ENCODE assay signal across 24 cellular contexts in genomic region chr2:121052023-121052422, GRCh38.
"Had no signal": no experiment of that assay in that cellular context is flagged by ENCODE, and none has a peak within 500 bp of the region (broad histone marks: within the 10 kb centered on the region; RNA-seq: fewer than 3 reads in every experiment).

No MANE protein-coding gene starts in this region.

- DNase-seq: activated B cell treated with CpG ODN at 0.5 μM for 24 hours; activated CD4-positive, alpha-beta memory T cell treated with anti-CD3 and anti-CD28 coated beads, Interleukin-2, amount 10 ng/mL, durations not matched to agents 7 days and 5 days; activated CD4-positive, alpha-beta T cell treated with anti-CD3 and anti-CD28 coated beads for 48 hours; activated naive CD4-positive, alpha-beta T cell treated with anti-CD3 and anti-CD28 coated beads for 36 hours; activated naive CD8-positive, alpha-beta T cell treated with anti-CD3 and anti-CD28 coated beads, Interleukin-2, amount 50 U/mL, for 24 hours; activated T-cell treated with anti-CD3 and anti-CD28 coated beads, Interleukin-2, amount 50 U/mL, for 24 hours; effector CD8-positive, alpha-beta T cell; hypothalamus; kidney; SK-N-SH; stimulated activated CD4-positive, alpha-beta T cell treated with anti-CD3 and anti-CD28 coated beads, Interleukin-12 subunit alpha, Interleukin-12 subunit beta, amount 100 ng/mL, for 4 hours; stimulated activated CD4-positive, alpha-beta T cell treated with anti-CD3 and anti-CD28 coated beads, Interleukin-1b, Interleukin-23, amount 100 ng/mL, for 48 hours; T-helper 1 cell; T-helper 9 cell; transverse colon had no signal

- H3K9me3 ChIP-seq: ascending aorta, neutrophil, SK-N-SH, suprapubic skin, transverse colon, vagina had no signal

- H3K27me3 Mint-ChIP-seq: activated CD4-positive, alpha-beta memory T cell treated with anti-CD3 and anti-CD28 coated beads, Interleukin-2, amount 10 ng/mL, durations not matched to agents 7 days and 5 days; stimulated activated naive CD8-positive, alpha-beta T cell treated with anti-CD3 and anti-CD28 coated beads, Interleukin-15, Interleukin-2, amounts not matched to agents 100 ng/mL and 50 ng/mL, for 24 hours had no signal

- H3K36me3 ChIP-seq: ascending aorta, neutrophil, suprapubic skin, transverse colon, vagina had no signal

- H3K27ac Mint-ChIP-seq: activated B cell treated with CpG ODN at 0.5 μM for 24 hours; activated CD4-positive, alpha-beta memory T cell treated with anti-CD3 and anti-CD28 coated beads, Interleukin-2, amount 10 ng/mL, durations not matched to agents 7 days and 5 days; activated naive CD4-positive, alpha-beta T cell treated with anti-CD3 and anti-CD28 coated beads for 36 hours; activated naive CD8-positive, alpha-beta T cell treated with anti-CD3 and anti-CD28 coated beads, Interleukin-2, amount 50 U/mL, for 24 hours; activated T-cell treated with anti-CD3 and anti-CD28 coated beads, Interleukin-2, amount 50 U/mL, for 24 hours; activated T-helper 2 cell treated with anti-CD3 and anti-CD28 coated beads, Interferon-gamma antibody, Interleukin-2, Interleukin-4, amounts not matched to agents 10 μg/mL and 5 μg/mL and 100 μg/mL, durations not matched to agents 14 hours and 24 hours and 36 hours; natural killer cell treated with Interleukin-12 subunit alpha and Interleukin-12 subunit beta and Interleukin-15 and Interleukin-18, amount 100 ng/mL, for 72 hours; stimulated activated naive CD8-positive, alpha-beta T cell treated with anti-CD3 and anti-CD28 coated beads, Interleukin-15, Interleukin-2, amounts not matched to agents 100 ng/mL and 50 ng/mL, for 24 hours had no signal

- H3K27ac ChIP-seq: ascending aorta, neutrophil, suprapubic skin, transverse colon, vagina had no signal

- FAIRE-seq: kidney had no signal

- H3K4me1 Mint-ChIP-seq: activated B cell treated with CpG ODN at 0.5 μM for 24 hours; activated CD4-positive, alpha-beta memory T cell treated with anti-CD3 and anti-CD28 coated beads, Interleukin-2, amount 10 ng/mL, durations not matched to agents 7 days and 5 days; activated naive CD8-positive, alpha-beta T cell treated with anti-CD3 and anti-CD28 coated beads, Interleukin-2, amount 50 U/mL, for 24 hours had no signal

- ATAC-seq: activated naive CD8-positive, alpha-beta T cell treated with anti-CD3 and anti-CD28 coated beads, Interleukin-2, amount 50 U/mL, for 24 hours; esophagus mucosa had no signal

- H3K9me3 Mint-ChIP-seq: activated B cell treated with CpG ODN at 0.5 μM for 24 hours; activated CD4-positive, alpha-beta memory T cell treated with anti-CD3 and anti-CD28 coated beads, Interleukin-2, amount 10 ng/mL, durations not matched to agents 7 days and 5 days; activated naive CD4-positive, alpha-beta T cell treated with anti-CD3 and anti-CD28 coated beads for 36 hours; activated naive CD8-positive, alpha-beta T cell treated with anti-CD3 and anti-CD28 coated beads, Interleukin-2, amount 50 U/mL, for 24 hours; activated T-cell treated with anti-CD3 and anti-CD28 coated beads, Interleukin-2, amount 50 U/mL, for 24 hours; activated T-helper 2 cell treated with anti-CD3 and anti-CD28 coated beads, Interferon-gamma antibody, Interleukin-2, Interleukin-4, amounts not matched to agents 10 μg/mL and 5 μg/mL and 100 μg/mL, durations not matched to agents 14 hours and 24 hours and 36 hours; natural killer cell treated with Interleukin-12 subunit alpha and Interleukin-12 subunit beta and Interleukin-15 and Interleukin-18, amount 100 ng/mL, for 72 hours had no signal

- H3K4me3 Mint-ChIP-seq: activated B cell treated with CpG ODN at 0.5 μM for 24 hours; activated CD4-positive, alpha-beta memory T cell treated with anti-CD3 and anti-CD28 coated beads, Interleukin-2, amount 10 ng/mL, durations not matched to agents 7 days and 5 days; activated naive CD4-positive, alpha-beta T cell treated with anti-CD3 and anti-CD28 coated beads for 36 hours; activated naive CD8-positive, alpha-beta T cell treated with anti-CD3 and anti-CD28 coated beads, Interleukin-2, amount 50 U/mL, for 24 hours; activated T-cell treated with anti-CD3 and anti-CD28 coated beads, Interleukin-2, amount 50 U/mL, for 24 hours; mesothelial cell of epicardium; natural killer cell treated with Interleukin-12 subunit alpha and Interleukin-12 subunit beta and Interleukin-15 and Interleukin-18, amount 100 ng/mL, for 72 hours; stimulated activated naive CD8-positive, alpha-beta T cell treated with anti-CD3 and anti-CD28 coated beads, Interleukin-15, Interleukin-2, amounts not matched to agents 100 ng/mL and 50 ng/mL, for 24 hours had no signal

- H3K4me3 ChIP-seq: ascending aorta, suprapubic skin, transverse colon, vagina had no signal

- H3K4me1 ChIP-seq: suprapubic skin, transverse colon, vagina had no signal

- H3K36me3 Mint-ChIP-seq: mesothelial cell of epicardium; natural killer cell treated with Interleukin-12 subunit alpha and Interleukin-12 subunit beta and Interleukin-15 and Interleukin-18, amount 100 ng/mL, for 72 hours had no signal

- H3K27me3 ChIP-seq: ascending aorta, neutrophil, suprapubic skin, transverse colon, vagina had no signal
